8 cellular contexts compared by ENCODE assay signal in genomic region chr6:144305985-144306384, GRCh38. TPM values are rescaled to one million over a fixed set of nuclear protein-coding genes. Genes with fewer than 3 reads are reported as not detected.
A peak's percentile ranks its signal among the peaks of the same experiment; 100 is the strongest.
DNase-seq lines count a peak whose midpoint lies in the region; ATAC-seq and TF ChIP-seq lines count a peak whose summit lies in the region.

No MANE protein-coding gene starts in this region.

- in situ Hi-C loops in ACHN (cut with HindIII; ENCODE audit: low pct_ligation_motif_present, low pct_unique_long_range_greater_than_20kb, low sequenced_read_pairs) = no loop called here

- H3K36me3 ChIP-seq in right atrium auricular region (peaks cover 4% of the 10 kb centered on the region), Peyer's patch (no peaks in the 10 kb centered on the region)

- peaks cover 0 to 8% of the 10 kb centered on the region in 2 donors for H3K4me1 ChIP-seq in right atrium auricular region
- H3K4me1 ChIP-seq in Peyer's patch = no peaks in the 10 kb centered on the region

- ATAC-seq in GM19468 (IDR thresholded peaks at IDR 0.05; ENCODE audit: extremely low read depth, unreplicated experiment) (peak; percentile 68), HG03432 (IDR thresholded peaks at IDR 0.05; ENCODE audit: unreplicated experiment) (peak; percentile 97)

- H3K27ac ChIP-seq in right atrium auricular region (no peak overlapping the region), Peyer's patch (peak overlapping the region in 1 of 4 donors; percentile 25)

- peak; percentile 77 for DNase-seq in Daoy (ENCODE audit: low read depth)
- DNase-seq in central memory CD4-positive, alpha-beta T cell = peak; percentile 14
- DNase-seq in ACHN = no peak
- DNase-seq in right atrium auricular region (ENCODE audit: low spot score) = no peak
- no peak for DNase-seq in HPDE6-E6E7 (ENCODE audit: extremely low spot score)
- DNase-seq in Peyer's patch = no peak

- no peak overlapping the region for H3K4me3 ChIP-seq in right atrium auricular region
- H3K4me3 ChIP-seq in Peyer's patch = no peak overlapping the region

- H3K9me3 ChIP-seq in right atrium auricular region (no peaks in the 10 kb centered on the region), Peyer's patch (no peaks in the 10 kb centered on the region)

- TF ChIP-seq POLR2A in Peyer's patch (IDR thresholded peaks at IDR 0.05) = no peak

- H3K27me3 ChIP-seq in right atrium auricular region (no peaks in the 10 kb centered on the region), Peyer's patch (no peaks in the 10 kb centered on the region)

- no peak for TF ChIP-seq CTCF in right atrium auricular region (IDR thresholded peaks at IDR 0.05)
- no peak for TF ChIP-seq CTCF in Peyer's patch (IDR thresholded peaks at IDR 0.05)

RNA-seq across cellular contexts. Expression of gene UTRN, which starts 20.9 kb away (rescaled TPM):
- total RNA-seq in Daoy (2014; rRNA removed; shearing (Covaris generic)) = 26.9 and 34.1 TPM in 2 replicates
- total RNA-seq in right atrium auricular region (10 to 100 TPM; 57.5 to 75.8 TPM), Peyer's patch (100 to 1,000 TPM in 2 of 4 donors, 10 to 100 TPM in 2; 61.1 to 579 (median 115) TPM)

Comparison
In these comparisons a context has a peak if more than half of its experiments do, and no peak if none do; other contexts are left out.
1. DNase-seq: peak in Daoy (single experiment) and central memory CD4-positive, alpha-beta T cell (single experiment); none in ACHN (single experiment), right atrium auricular region (single experiment), HPDE6-E6E7 (single experiment) and Peyer's patch (0 of 3).